8 cellular contexts compared by ENCODE assay signal in genomic region chr3:42979044-42979962, GRCh38. TPM values are rescaled to one million over a fixed set of nuclear protein-coding genes. Genes with fewer than 3 reads are reported as not detected.
DNase-seq lines count a peak whose midpoint lies in the region; ATAC-seq, FAIRE-seq and TF ChIP-seq lines count a peak whose summit lies in the region.

Gene GASK1A, plus strand, starts transcription at chr3:42979311. Its CDS starts 332 bp downstream, at chr3:42979643.

- peaks cover 16 to 23% (median 18%) of the 10 kb centered on the region in 3 experiments for H3K36me3 Mint-ChIP-seq in H9 (ENCODE audit: insufficient read depth in 1 of 3, low read depth in 3 of 3)

- no peak within 1 kb of the TSS for H2AFZ ChIP-seq in H9 (ENCODE audit: low read length)
- H2AFZ ChIP-seq in endothelial cell of umbilical vein (ENCODE audit: low read depth, low read length) = no peak within 1 kb of the TSS

- ATAC-seq in HG02938 (IDR thresholded peaks at IDR 0.05; ENCODE audit: unreplicated experiment) (no peak), HG03432 (IDR thresholded peaks at IDR 0.05; ENCODE audit: unreplicated experiment) (no peak)

- H3K14ac ChIP-seq in H9 (ENCODE audit: insufficient read depth, low read length) = peak within 1 kb of the TSS; percentile 3

- POLR2A ChIA-PET in A673 (lab: Charles Lee; ENCODE audit: low non-redundant PET) = interaction anchor here (0.7 kb wide), 1 partner anchor 174 kb away, joined by 3 read pairs; no protein-coding TSS in a partner anchor
- POLR2A ChIA-PET in endothelial cell of umbilical vein (lab: Charles Lee) = no interaction called here

- peak within 1 kb of the TSS; percentile 83 to 85 for H3K4me3 Mint-ChIP-seq in H9

- H3K79me1 ChIP-seq in H9 (ENCODE audit: insufficient read depth, low read depth, low read length, poor library complexity, severe bottlenecking) = no peaks in the 10 kb centered on the region

- H3K4me1 ChIP-seq in A673 (ENCODE audit: insufficient read depth, low read length, poor library complexity, severe bottlenecking) (no peaks in the 10 kb centered on the region), H9 (ENCODE audit: insufficient read depth, low read length) (peaks cover 2% of the 10 kb centered on the region; the same call in 1 of the 2 replicates), endothelial cell of umbilical vein (ENCODE audit: control insufficient read depth, extremely low read depth, insufficient read depth, low read length) (peaks cover 3% of the 10 kb centered on the region), muscle layer of colon (ENCODE audit: insufficient read depth, low read length) (peaks cover 16% of the 10 kb centered on the region), tibial artery (peaks cover 0 to 41% (median 30%) of the 10 kb centered on the region in 4 donors)

- dilution Hi-C loops in endothelial cell of umbilical vein (cut with MboI; ENCODE audit: extremely low pct_ligation_motif_present, low sequenced_read_pairs) = no loop called here

- H3K27ac ChIP-seq in A673 (ENCODE audit: low read depth, low read length, poor library complexity, severe bottlenecking) = no peak within 1 kb of the TSS
- no peak within 1 kb of the TSS for H3K27ac ChIP-seq in H9 (ENCODE audit: insufficient read length, low read depth, low read length)
- no peak within 1 kb of the TSS for H3K27ac ChIP-seq in WERI-Rb-1
- H3K27ac ChIP-seq in endothelial cell of umbilical vein (ENCODE audit: insufficient read depth, low read depth, low read length) = no peak within 1 kb of the TSS
- H3K27ac ChIP-seq in muscle layer of colon (ENCODE audit: low read depth, low read length) = peak within 1 kb of the TSS; percentile 55
- H3K27ac ChIP-seq in tibial artery = peak within 1 kb of the TSS; percentile 72 to 78

- H4K91ac ChIP-seq in H9 (ENCODE audit: insufficient read length, low read depth, low read length) = no peak within 1 kb of the TSS

- no peak for TF ChIP-seq CTCF in A673 (conservative IDR thresholded peaks at IDR 0.05; ENCODE audit: low read depth, low read length)
- TF ChIP-seq CTCF in H9 (conservative IDR thresholded peaks at IDR 0.05) = no peak
- no peak for TF ChIP-seq CTCF in WERI-Rb-1 (IDR thresholded peaks at IDR 0.05; ENCODE audit: low read depth, low read length)
- no peak for TF ChIP-seq CTCF in endothelial cell of umbilical vein (IDR thresholded peaks at IDR 0.05; ENCODE audit: extremely low read depth in 1 of 2, insufficient read depth in 1 of 2, low read depth in 1 of 2, low read length in 2 of 2)
- TF ChIP-seq CTCF in tibial artery (IDR thresholded peaks at IDR 0.05) = no peak

- H3K4me3 ChIP-seq in A673 (ENCODE audit: low read depth, low read length, poor library complexity, severe bottlenecking) = peak within 1 kb of the TSS; percentile 32
- H3K4me3 ChIP-seq in WERI-Rb-1 (ENCODE audit: low read depth, low read length) = peak within 1 kb of the TSS; percentile 55
- H3K4me3 ChIP-seq in endothelial cell of umbilical vein (replicated peaks in 1 of 3; ENCODE audit: insufficient read depth in 1 of 3, low read depth in 1 of 3, low read length in 3 of 3) = peak within 1 kb of the TSS in 1 of 3 experiments; percentile 21
- H3K4me3 ChIP-seq in muscle layer of colon (ENCODE audit: low read depth in 1 of 2, low read length in 2 of 2) = peak within 1 kb of the TSS; percentile 69 to 95
- H3K4me3 ChIP-seq in tibial artery = peak within 1 kb of the TSS; percentile 70 to 83

- H2BK120ac ChIP-seq in H9 (ENCODE audit: low read depth, low read length, poor library complexity, severe bottlenecking) = no peak within 1 kb of the TSS

- H3K23ac ChIP-seq in H9 (ENCODE audit: insufficient read length, low read depth, low read length) = no peak within 1 kb of the TSS

- H3K4me2 ChIP-seq in H9 (ENCODE audit: insufficient read depth, insufficient read length, low read length) (peak within 1 kb of the TSS; percentile 60), endothelial cell of umbilical vein (ENCODE audit: insufficient read depth, low read length) (no peak within 1 kb of the TSS)

- no peaks in the 10 kb centered on the region for H3K9me1 ChIP-seq in endothelial cell of umbilical vein (replicated peaks; ENCODE audit: control insufficient read depth, extremely low read depth, insufficient read depth, low read length)

- no peak for TF ChIP-seq POLR2A in endothelial cell of umbilical vein (IDR thresholded peaks at IDR 0.05; ENCODE audit: low read depth, low read length)

- no peaks in the 10 kb centered on the region for H3K36me3 ChIP-seq in A673 (ENCODE audit: insufficient read depth, low read length, poor library complexity, severe bottlenecking)
- no peaks in the 10 kb centered on the region for H3K36me3 ChIP-seq in WERI-Rb-1
- no peaks in the 10 kb centered on the region for H3K36me3 ChIP-seq in endothelial cell of umbilical vein (ENCODE audit: control insufficient read depth in 2 of 2, extremely low read depth in 1 of 2, insufficient read depth in 2 of 2, low read length in 2 of 2)
- no peaks in the 10 kb centered on the region for H3K36me3 ChIP-seq in muscle layer of colon (ENCODE audit: insufficient read depth, low read length)
- H3K36me3 ChIP-seq in tibial artery = no peaks in the 10 kb centered on the region

- intact Hi-C loops in A673 (cut with micrococcal nuclease; ENCODE audit: unreplicated experiment) = loop anchor here (5.0 kb wide), 1 partner anchor 523 kb away; no protein-coding TSS in a partner anchor
- intact Hi-C loops in endothelial cell of umbilical vein (cut with micrococcal nuclease) = no loop called here
- intact Hi-C loops in tibial artery (cut with DNase I; ENCODE audit: low total_unique reads) = loop anchor here (5.0 kb wide), 1 partner anchor 123 kb away; no protein-coding TSS in a partner anchor

- H3K27me3 ChIP-seq in A673 (replicated peaks; ENCODE audit: insufficient read depth, low read depth, low read length, poor library complexity) (peaks cover 9% of the 10 kb centered on the region), H9 (ENCODE audit: insufficient read depth, low read length) (no peaks in the 10 kb centered on the region; the same call in 1 of the 2 replicates), WERI-Rb-1 (ENCODE audit: insufficient read depth, low read depth, severe bottlenecking) (peaks cover 52% of the 10 kb centered on the region), endothelial cell of umbilical vein (ENCODE audit: control insufficient read depth in 2 of 2, insufficient read depth in 2 of 2, low read length in 2 of 2) (peaks cover 39 to 44% of the 10 kb centered on the region in 2 experiments), muscle layer of colon (ENCODE audit: control insufficient read depth in 1 of 2, insufficient read depth in 2 of 2, low read length in 2 of 2) (no peaks in the 10 kb centered on the region), tibial artery (no peaks in the 10 kb centered on the region)

- no peak within 1 kb of the TSS for H2BK5ac ChIP-seq in H9 (ENCODE audit: insufficient read length, low read length)

- no peaks in the 10 kb centered on the region for H4K20me1 ChIP-seq in H9 (ENCODE audit: control insufficient read depth, insufficient read depth, insufficient read length)
- no peaks in the 10 kb centered on the region for H4K20me1 ChIP-seq in endothelial cell of umbilical vein (replicated peaks; ENCODE audit: control insufficient read depth, extremely low read depth, insufficient read depth, low read length)

- H3K23me2 ChIP-seq in H9 (ENCODE audit: insufficient read length, low read depth, low read length, poor library complexity, severe bottlenecking) = peaks cover 9% of the 10 kb centered on the region

- H3K27ac Mint-ChIP-seq in H9 = peak within 1 kb of the TSS in 2 of 3 experiments; percentile 16 to 42; a peak in 2 of 7 replicates

- H3K9me3 Mint-ChIP-seq in H9 = peaks cover 22 to 26% of the 10 kb centered on the region in 2 experiments

- H4K8ac ChIP-seq in H9 (replicated peaks; ENCODE audit: insufficient read length, low read depth, low read length) = no peak within 1 kb of the TSS

- H3K9ac ChIP-seq in H9 (ENCODE audit: extremely low read depth, insufficient read length, low read length) (peak within 1 kb of the TSS; percentile 49), endothelial cell of umbilical vein (replicated peaks; ENCODE audit: extremely low read depth, insufficient read depth, low read length) (no peak within 1 kb of the TSS), muscle layer of colon (ENCODE audit: low read length) (no peak within 1 kb of the TSS)

- peaks cover 34 to 42% of the 10 kb centered on the region in 2 experiments for H3K4me1 Mint-ChIP-seq in H9

- no peak for FAIRE-seq in endothelial cell of umbilical vein (lab: Jason Lieb, UNC)

- H3K56ac ChIP-seq in H9 (ENCODE audit: insufficient read length, low read depth, low read length) = no peak within 1 kb of the TSS

- peaks cover 58% of the 10 kb centered on the region for H3K27me3 Mint-ChIP-seq in H9 (ENCODE audit: low read depth)

- H3K79me2 ChIP-seq in H9 (ENCODE audit: insufficient read depth, low read length) = no peaks in the 10 kb centered on the region
- H3K79me2 ChIP-seq in endothelial cell of umbilical vein (ENCODE audit: control insufficient read depth, insufficient read depth, low read length) = no peaks in the 10 kb centered on the region

- H2AK5ac ChIP-seq in H9 (ENCODE audit: insufficient read length, low read length) = no peak within 1 kb of the TSS

- H2BK12ac ChIP-seq in H9 (ENCODE audit: insufficient read length, low read depth, low read length) = no peak within 1 kb of the TSS

- no CpG with 5 or more reads among the region's 79 CpGs for WGBS in H9 (ENCODE audit: extremely low coverage, insufficient read length, low lambda C conversion rate)

- CTCF ChIA-PET in A673 (lab: Charles Lee) = no interaction called here
- CTCF ChIA-PET in endothelial cell of umbilical vein (lab: Charles Lee) = interaction anchor here (2.0 to 3.3 kb wide), 2 partner anchors 13 to 18 kb away, joined by 4 to 17 read pairs; no protein-coding TSS in a partner anchor

- BruUV-seq in A673 (replicated peaks; lab: Mats Ljungman, UMichigan) = no TSS peak
- BruUV-seq in endothelial cell of umbilical vein (replicated peaks; lab: Mats Ljungman, UMichigan) = no TSS peak

- DNase-seq in A673 (ENCODE audit: low spot score) = peak; percentile 9
- peak; percentile 77 for DNase-seq in H9
- peak; percentile 35 for DNase-seq in WERI-Rb-1
- DNase-seq in endothelial cell of umbilical vein (ENCODE audit: low read depth, low spot score) = no peak
- peak; percentile 77 to 84 for DNase-seq in tibial artery

- H4K5ac ChIP-seq in H9 (ENCODE audit: insufficient read length, low read depth, low read length) = no peak within 1 kb of the TSS

- H2BK15ac ChIP-seq in H9 (ENCODE audit: low read depth, low read length) = no peak within 1 kb of the TSS

- no peak within 1 kb of the TSS for H3K4ac ChIP-seq in H9 (ENCODE audit: low read depth, low read length)

- H3K9me3 ChIP-seq in A673 (ENCODE audit: low read depth, low read length, poor library complexity, severe bottlenecking) (no peaks in the 10 kb centered on the region), H9 (ENCODE audit: control insufficient read depth, low read depth, low read length) (peaks cover 6% of the 10 kb centered on the region), WERI-Rb-1 (ENCODE audit: severe bottlenecking) (peaks cover 11% of the 10 kb centered on the region), endothelial cell of umbilical vein (replicated peaks; ENCODE audit: control insufficient read depth, insufficient read depth, low read length) (no peaks in the 10 kb centered on the region), muscle layer of colon (ENCODE audit: low read length) (no peaks in the 10 kb centered on the region), tibial artery (peaks cover 0 to 5% (median 0%) of the 10 kb centered on the region in 3 donors)

- H3K18ac ChIP-seq in H9 (ENCODE audit: insufficient read length, low read depth, low read length) = peak within 1 kb of the TSS; percentile 35

- H3T11ph ChIP-seq in H9 (ENCODE audit: low read length) = no peak within 1 kb of the TSS

- no peak within 1 kb of the TSS for H2BK20ac ChIP-seq in H9 (ENCODE audit: low read depth, low read length, poor library complexity, severe bottlenecking)

RNA-seq across cellular contexts. Expression of gene GASK1A, which starts in this region (rescaled TPM):
- 1.4 and 1.9 TPM in 2 replicates for total RNA-seq in A673 (2021)
- total RNA-seq in H9 (2021) = 5.3 and 5.4 TPM in 2 replicates
- total RNA-seq in endothelial cell of umbilical vein = not detected in 2 replicates
- 0.04 TPM in 1 of 2 replicates, not detected in the other for polyA plus RNA-seq in endothelial cell of umbilical vein
- 0.04 TPM in 1 of 2 replicates, not detected in the other for polyA plus RNA-seq in endothelial cell of umbilical vein (2011; cell fraction: cytosol; rRNA removed)
- not detected in 2 replicates for polyA plus RNA-seq in endothelial cell of umbilical vein (2011; cell fraction: nucleus; rRNA removed)
- polyA plus RNA-seq in endothelial cell of umbilical vein (2012) = not detected in 2 replicates
- polyA minus RNA-seq in endothelial cell of umbilical vein = 0.12 TPM in 1 of 2 replicates, not detected in the other
- not detected for polyA minus RNA-seq in endothelial cell of umbilical vein (2011; cell fraction: cytosol; rRNA and poly(A)+ RNA removed)
- polyA minus RNA-seq in endothelial cell of umbilical vein (2011; cell fraction: nucleus; rRNA and poly(A)+ RNA removed) = not detected in 2 replicates

Comparison
In these comparisons a context has a peak if more than half of its experiments do, and no peak if none do; other contexts are left out.
1. H3K27ac ChIP-seq: peak in muscle layer of colon (single experiment) and tibial artery (2 of 2); none in A673 (single experiment), H9 (single experiment), WERI-Rb-1 (single experiment) and endothelial cell of umbilical vein (single experiment).